13 cellular contexts compared by ENCODE assay signal in genomic region chr5:67014957-67015400, GRCh38.
A peak's percentile ranks its signal among the peaks of the same experiment; 100 is the strongest.
DNase-seq lines count a peak whose midpoint lies in the region; ATAC-seq, FAIRE-seq and TF ChIP-seq lines count a peak whose summit lies in the region.
"Had no signal": no experiment of that assay in that cellular context is flagged by ENCODE, and none has a peak within 500 bp of the region (broad histone marks: within the 10 kb centered on the region; RNA-seq: fewer than 3 reads in every experiment).

No MANE protein-coding gene starts in this region.

- H3K9me3 ChIP-seq in mucosa of descending colon (no peaks in the 10 kb centered on the region), tibial nerve (no peaks in the 10 kb centered on the region)
- H3K9me3 ChIP-seq: neutrophil had no signal

- H3K4me1 ChIP-seq in mucosa of descending colon (ENCODE audit: low read depth) (peaks cover 7% of the 10 kb centered on the region), tibial nerve (peaks cover 0 to 33% (median 2%) of the 10 kb centered on the region in 4 donors)

- H3K4me3 Mint-ChIP-seq in activated T-cell treated with anti-CD3 and anti-CD28 coated beads, Interleukin-2, amount 50 U/mL, for 24 hours = no peak overlapping the region

- TF ChIP-seq POLR2A in tibial nerve (IDR thresholded peaks at IDR 0.05) = no peak
- TF ChIP-seq POLR2A in GM12892 (IDR thresholded peaks at IDR 0.05; ENCODE audit: low read depth, low read length) = no peak

- H3K36me3 ChIP-seq in mucosa of descending colon (ENCODE audit: low read depth) (no peaks in the 10 kb centered on the region), tibial nerve (no peaks in the 10 kb centered on the region)
- H3K36me3 ChIP-seq: neutrophil had no signal

- H3K27ac Mint-ChIP-seq in activated T-cell treated with anti-CD3 and anti-CD28 coated beads, Interleukin-2, amount 50 U/mL, for 24 hours = no peak overlapping the region
- H3K27ac Mint-ChIP-seq: activated naive CD4-positive, alpha-beta T cell treated with anti-CD3 and anti-CD28 coated beads, Interleukin-2, amount 50 U/mL, for 72 hours had no signal

- intact Hi-C loops in mucosa of descending colon (cut with DNase I, micrococcal nuclease) = no loop called here

- peaks cover 4% of the 10 kb centered on the region for H3K36me3 Mint-ChIP-seq in activated T-cell treated with anti-CD3 and anti-CD28 coated beads, Interleukin-2, amount 50 U/mL, for 24 hours (ENCODE audit: low read depth)

- no peaks in the 10 kb centered on the region for H3K27me3 Mint-ChIP-seq in activated T-cell treated with anti-CD3 and anti-CD28 coated beads, Interleukin-2, amount 50 U/mL, for 24 hours

- no peak for TF ChIP-seq CTCF in mucosa of descending colon (IDR thresholded peaks at IDR 0.05)
- TF ChIP-seq CTCF in tibial nerve (IDR thresholded peaks at IDR 0.05) = no peak

- no peaks in the 10 kb centered on the region for H3K27me3 ChIP-seq in tibial nerve
- H3K27me3 ChIP-seq: neutrophil had no signal

- peak; percentile 42 for ATAC-seq in esophagus mucosa
- ATAC-seq in mucosa of descending colon = peak; percentile 56
- ATAC-seq: activated naive CD4-positive, alpha-beta T cell treated with anti-CD3 and anti-CD28 coated beads, Interleukin-2, amount 50 U/mL, for 72 hours; HCT116 had no signal

- peak in 1 of 2 donors; percentile 29 for TF ChIP-seq EP300 in tibial nerve (IDR thresholded peaks at IDR 0.05)

- H3K4me3 ChIP-seq in mucosa of descending colon (no peak overlapping the region), tibial nerve (peak overlapping the region in 3 of 4 donors; percentile 4 to 41 (median 13))

- peak overlapping the region; percentile 30 to 80 (median 63) for H3K27ac ChIP-seq in tibial nerve
- H3K27ac ChIP-seq: 22Rv1, neutrophil had no signal

- FAIRE-seq in GM12892 (lab: Jason Lieb, UNC) = no peak

- DNase-seq in DMS 273 (lab: John Stamatoyannopoulos, UW; ENCODE audit: unreplicated experiment) (peak; percentile 48), DMS 273 treated with DMSO at 0.1 percent for 48 hours (lab: John Stamatoyannopoulos, UW) (no peak), mucosa of descending colon (no peak), tibial nerve (ENCODE audit: low spot score in 2 of 2) (no peak), GM12892 (ENCODE audit: insufficient read length) (no peak), T-helper 9 cell (no peak)
- DNase-seq in activated T-cell treated with anti-CD3 and anti-CD28 coated beads, Interleukin-2, amount 50 U/mL, for 24 hours = no peak
- DNase-seq: activated CD4-positive, CD25-positive, alpha-beta regulatory T cell had no signal

- no peaks in the 10 kb centered on the region for H3K9me3 Mint-ChIP-seq in activated T-cell treated with anti-CD3 and anti-CD28 coated beads, Interleukin-2, amount 50 U/mL, for 24 hours
- H3K9me3 Mint-ChIP-seq: activated naive CD4-positive, alpha-beta T cell treated with anti-CD3 and anti-CD28 coated beads, Interleukin-2, amount 50 U/mL, for 72 hours had no signal

- 30 to 32% methylated on average over 3 of the region's 3 CpGs for WGBS in tibial nerve, 2 donors

- peaks cover 76% of the 10 kb centered on the region for H3K4me1 Mint-ChIP-seq in activated T-cell treated with anti-CD3 and anti-CD28 coated beads, Interleukin-2, amount 50 U/mL, for 24 hours (ENCODE audit: low read depth)
